In genomic region chr17:41835800-41836549, GRCh38 we compare ENCODE assay signal across 7 cellular contexts. TPM values are rescaled to one million over a fixed set of nuclear protein-coding genes. Genes with fewer than 3 reads are reported as not detected.
A peak's percentile ranks its signal among the peaks of the same experiment; 100 is the strongest.
DNase-seq lines count a peak whose midpoint lies in the region; ATAC-seq and TF ChIP-seq lines count a peak whose summit lies in the region.

NT5C3B (minus strand) TSS chr17:41836232; CDS start chr17:41836193, 39 bp downstream.

- no peaks in the 10 kb centered on the region for H3K9me3 Mint-ChIP-seq in T-cell

- H3K79me2 ChIP-seq in hepatocyte, result peaks cover 18% of the 10 kb centered on the region

- CTCF ChIA-PET in T-cell (lab: Charles Lee), result no interaction called here

- WGBS in hepatocyte (ENCODE audit: low lambda C conversion rate, missing lambda C conversion rate), result 3% methylated on average over 39 of the region's 72 CpGs

- peak within 1 kb of the TSS; percentile 97 for H3K4me2 ChIP-seq in hepatocyte

- DNase-seq in HT-29 (ENCODE audit: low spot score) (peak; percentile 25), T-cell (peak in 32 of 34 experiments; percentile 7 to 68 (median 35)), ascending aorta (ENCODE audit: low spot score in 2 of 2) (peak in 1 of 2 donors; percentile 83), hepatocyte (ENCODE audit: low spot score) (peak; percentile 80), renal cortical epithelial cell (ENCODE audit: low read depth) (no peak)

- peak within 1 kb of the TSS; percentile 75 to 84 (median 81) for H3K4me3 Mint-ChIP-seq in T-cell

- H3K9me3 ChIP-seq in ascending aorta (no peaks in the 10 kb centered on the region), hepatocyte (ENCODE audit: low read depth) (no peaks in the 10 kb centered on the region)

- H3K27me3 ChIP-seq in ascending aorta (no peaks in the 10 kb centered on the region), hepatocyte (no peaks in the 10 kb centered on the region)

- peaks cover 11 to 24% of the 10 kb centered on the region in 2 donors for H3K36me3 ChIP-seq in ascending aorta
- H3K36me3 ChIP-seq in hepatocyte (replicated peaks; ENCODE audit: insufficient read depth, low read depth), result no peaks in the 10 kb centered on the region

- intact Hi-C loops in ascending aorta (cut with DNase I), result loop anchor here (1.0 kb wide), 1 partner anchor 29 kb away; the partner anchor contains the start of gene KLHL11

- peaks cover 11 to 21% (median 21%) of the 10 kb centered on the region in 3 donors for H3K4me1 Mint-ChIP-seq in T-cell

- H3K36me3 Mint-ChIP-seq in T-cell, result peaks cover 10% of the 10 kb centered on the region

- H3K27ac ChIP-seq in ascending aorta (peak within 1 kb of the TSS; percentile 76 to 89), hepatocyte (peak within 1 kb of the TSS; percentile 43)

- TF ChIP-seq CTCF in ascending aorta (IDR thresholded peaks at IDR 0.05), result no peak
- TF ChIP-seq CTCF in hepatocyte (IDR thresholded peaks at IDR 0.05; ENCODE audit: poor library complexity), result no peak

- peak; percentile 58 for TF ChIP-seq POLR2A in GM18505 (IDR thresholded peaks at IDR 0.05; ENCODE audit: borderline replicate concordance, extremely low read depth, insufficient read depth, insufficient read length)

- ATAC-seq in GM18505 (IDR thresholded peaks at IDR 0.05; ENCODE audit: unreplicated experiment) (no peak), T-cell (replicated peaks in 1 of 4) (peak; percentile 88 to 92 (median 90)), GM21390 (IDR thresholded peaks at IDR 0.05; ENCODE audit: unreplicated experiment) (no peak)

- H3K9me2 ChIP-seq in hepatocyte (replicated peaks; ENCODE audit: insufficient read depth), result no peaks in the 10 kb centered on the region

- POLR2A ChIA-PET in T-cell (lab: Charles Lee), result no interaction called here

- peaks cover 0 to 7% of the 10 kb centered on the region in 2 donors for H3K4me1 ChIP-seq in ascending aorta
- no peaks in the 10 kb centered on the region for H3K4me1 ChIP-seq in hepatocyte (ENCODE audit: insufficient read depth)

- peak within 1 kb of the TSS; percentile 100 for H2AFZ ChIP-seq in hepatocyte

- no peaks in the 10 kb centered on the region for H4K20me1 ChIP-seq in hepatocyte (ENCODE audit: insufficient read depth, poor library complexity, severe bottlenecking)

- H3K4me3 ChIP-seq in ascending aorta (peak within 1 kb of the TSS; percentile 71 to 87), hepatocyte (peak within 1 kb of the TSS; percentile 97)

- peaks cover 0 to 3% of the 10 kb centered on the region in 2 donors for H3K27me3 Mint-ChIP-seq in T-cell

- peak within 1 kb of the TSS in 1 of 2 donors; percentile 82 for H3K27ac Mint-ChIP-seq in T-cell

RNA-seq across cellular contexts. Expression of gene NT5C3B, which starts in this region (rescaled TPM):
- 35.8 and 39.0 TPM in 2 replicates for total RNA-seq in HT-29 (2014; rRNA removed; shearing (Covaris generic))
- 10 to 100 TPM; 25.4 to 43.0 (median 33.4) TPM for total RNA-seq in T-cell
- total RNA-seq in ascending aorta, result 36.7 TPM
- total RNA-seq in hepatocyte, result 47.7 and 51.8 TPM in 2 replicates
- polyA plus RNA-seq in hepatocyte, result 85.1 and 87.8 TPM in 2 replicates
- total RNA-seq in renal cortical epithelial cell, result 43.4 and 74.0 TPM in 2 replicates

Comparison
In these comparisons a context has a peak if more than half of its experiments do, and no peak if none do; other contexts are left out.
1. ATAC-seq: peak in T-cell (4 of 4); none in GM18505 (single experiment) and GM21390 (single experiment).